17 cellular contexts compared by ENCODE assay signal in genomic region chr16:88524274-88524972, GRCh38.
"Had no signal": no experiment of that assay in that cellular context is flagged by ENCODE, and none has a peak within 500 bp of the region (broad histone marks: within the 10 kb centered on the region; RNA-seq: fewer than 3 reads in every experiment).

No MANE protein-coding gene starts in this region.

- H3K36me3 Mint-ChIP-seq: naive thymus-derived CD8-positive, alpha-beta T cell had no signal

- H3K27ac Mint-ChIP-seq: activated naive CD8-positive, alpha-beta T cell treated with anti-CD3 and anti-CD28 coated beads for 36 hours; mesothelial cell of epicardium; neural progenitor cell; WTC11 had no signal

- H3K36me3 ChIP-seq: breast epithelium, neural progenitor cell had no signal

- H3K9me3 Mint-ChIP-seq: neural progenitor cell had no signal

- H3K4me3 ChIP-seq: coronary artery, neural progenitor cell, tibial artery had no signal

- H3K27me3 ChIP-seq: breast epithelium, neural progenitor cell had no signal

- H3K27me3 Mint-ChIP-seq: activated naive CD8-positive, alpha-beta T cell treated with anti-CD3 and anti-CD28 coated beads for 36 hours; naive thymus-derived CD8-positive, alpha-beta T cell had no signal

- H3K27ac ChIP-seq: coronary artery, neural progenitor cell, tibial artery had no signal

- H3K9me3 ChIP-seq: breast epithelium, tibial artery had no signal

- H3K4me3 Mint-ChIP-seq: activated naive CD8-positive, alpha-beta T cell treated with anti-CD3 and anti-CD28 coated beads for 36 hours; mesothelial cell of epicardium; naive thymus-derived CD8-positive, alpha-beta T cell; neural progenitor cell; WTC11 had no signal

- ATAC-seq: naive thymus-derived CD8-positive, alpha-beta T cell; stimulated activated naive CD8-positive, alpha-beta T cell treated with anti-CD3 and anti-CD28 coated beads, Interleukin-15, Interleukin-2, amounts not matched to agents 100 U/mL and 50 U/mL, for 24 hours; WTC11 had no signal

- H3K4me2 ChIP-seq: neural progenitor cell had no signal

- DNase-seq: activated CD4-positive, alpha-beta T cell treated with anti-CD3 and anti-CD28 coated beads for 4 hours; activated CD4-positive, alpha-beta T cell treated with anti-CD3 and anti-CD28 coated beads, Interleukin-2, amount 50 U/mL, for 48 hours; activated CD8-positive, alpha-beta memory T cell treated with anti-CD3 and anti-CD28 coated beads, Interleukin-2, amount 50 U/mL, for 48 hours; activated naive CD4-positive, alpha-beta T cell treated with Interleukin-2 at 50 U/mL for 16 hours; activated naive CD8-positive, alpha-beta T cell treated with anti-CD3 and anti-CD28 coated beads for 36 hours; activated T-cell treated with anti-CD3 and anti-CD28 coated beads, Interleukin-2, amount 50 U/mL, for 48 hours; naive thymus-derived CD8-positive, alpha-beta T cell; retina; stimulated activated CD4-positive, alpha-beta T cell treated with anti-CD3 and anti-CD28 coated beads, Interleukin-4, amount 100 ng/mL, for 24 hours; stimulated activated naive CD8-positive, alpha-beta T cell treated with anti-CD3 and anti-CD28 coated beads, Interleukin-15, Interleukin-2, amounts not matched to agents 100 U/mL and 50 U/mL, for 24 hours; T1000; tibial artery had no signal

- H2AFZ ChIP-seq: neural progenitor cell had no signal

- H3K4me1 Mint-ChIP-seq: activated naive CD8-positive, alpha-beta T cell treated with anti-CD3 and anti-CD28 coated beads for 36 hours had no signal

- H3K9ac ChIP-seq: neural progenitor cell had no signal
